In genomic region chr22:43850529-43850928, GRCh38 we compare ENCODE assay signal across 26 cellular contexts. TPM values are rescaled to one million over a fixed set of nuclear protein-coding genes. Genes with fewer than 3 reads are reported as not detected.
"Had no signal": no experiment of that assay in that cellular context is flagged by ENCODE, and none has a peak within 500 bp of the region (broad histone marks: within the 10 kb centered on the region; RNA-seq: fewer than 3 reads in every experiment).

No MANE protein-coding gene starts in this region.

- H3K9me3 Mint-ChIP-seq: activated CD4-positive, alpha-beta T cell treated with anti-CD3 and anti-CD28 coated beads, Interleukin-2, amount 10 ng/mL, durations not matched to agents 7 days and 5 days; activated naive CD4-positive, alpha-beta T cell treated with anti-CD3 and anti-CD28 coated beads, Interleukin-2, amount 50 U/mL, for 24 hours; effector memory CD8-positive, alpha-beta T cell; nephron progenitor cell; stimulated activated naive CD8-positive, alpha-beta T cell treated with anti-CD3 and anti-CD28 coated beads, Interleukin-15, Interleukin-2, amounts not matched to agents 100 ng/mL and 50 ng/mL, for 24 hours; type B pancreatic cell had no signal

- H3K4me1 ChIP-seq: ascending aorta, left lung had no signal

- H3K4me3 ChIP-seq: ascending aorta, left lung, skin epidermis had no signal

- DNase-seq: activated CD4-positive, alpha-beta T cell treated with anti-CD3 and anti-CD28 coated beads, Interleukin-2, amount 10 ng/mL, durations not matched to agents 7 days and 5 days; activated CD4-positive, CD25-positive, alpha-beta regulatory T cell; activated CD8-positive, alpha-beta T cell treated with anti-CD3 and anti-CD28 coated beads, Interleukin-2, amount 10 ng/mL, durations not matched to agents 7 days and 5 days; activated T-cell treated with anti-CD3 and anti-CD28 coated beads, Interleukin-2, amount 50 U/mL, for 4 hours; cerebellar nuclear complex; dermis blood vessel endothelial cell; effector memory CD8-positive, alpha-beta T cell; foreskin fibroblast; nephron progenitor cell; occipital lobe; stimulated activated CD4-positive, alpha-beta T cell treated with anti-CD3 and anti-CD28 coated beads, Interleukin-15, amount 100 ng/mL, for 24 hours; stimulated activated CD4-positive, alpha-beta T cell treated with anti-CD3 and anti-CD28 coated beads, Interleukin-2, amount 100 ng/mL, for 48 hours; T-helper 1 cell; T-helper 9 cell had no signal

- H3K36me3 Mint-ChIP-seq: activated naive CD4-positive, alpha-beta T cell treated with anti-CD3 and anti-CD28 coated beads, Interleukin-2, amount 50 U/mL, for 24 hours; type B pancreatic cell had no signal

- H3K9me3 ChIP-seq: ascending aorta, left lung had no signal

- H3K4me3 Mint-ChIP-seq: activated CD4-positive, alpha-beta T cell treated with anti-CD3 and anti-CD28 coated beads, Interleukin-2, amount 10 ng/mL, durations not matched to agents 7 days and 5 days; activated CD8-positive, alpha-beta T cell treated with anti-CD3 and anti-CD28 coated beads, Interleukin-2, amount 10 ng/mL, durations not matched to agents 7 days and 5 days; activated naive CD4-positive, alpha-beta T cell treated with anti-CD3 and anti-CD28 coated beads, Interleukin-2, amount 50 U/mL, for 24 hours; activated T-cell treated with anti-CD3 and anti-CD28 coated beads, Interleukin-2, amount 50 U/mL, for 4 hours; effector memory CD8-positive, alpha-beta T cell; nephron progenitor cell; stimulated activated naive CD8-positive, alpha-beta T cell treated with anti-CD3 and anti-CD28 coated beads, Interleukin-15, Interleukin-2, amounts not matched to agents 100 ng/mL and 50 ng/mL, for 24 hours; type B pancreatic cell had no signal

- H3K27me3 ChIP-seq: ascending aorta had no signal

- H3K4me1 Mint-ChIP-seq: activated CD4-positive, alpha-beta T cell treated with anti-CD3 and anti-CD28 coated beads, Interleukin-2, amount 10 ng/mL, durations not matched to agents 7 days and 5 days; activated naive CD4-positive, alpha-beta T cell treated with anti-CD3 and anti-CD28 coated beads, Interleukin-2, amount 50 U/mL, for 24 hours had no signal

- H3K27ac Mint-ChIP-seq: activated CD4-positive, alpha-beta T cell treated with anti-CD3 and anti-CD28 coated beads, Interleukin-2, amount 10 ng/mL, durations not matched to agents 7 days and 5 days; activated CD8-positive, alpha-beta T cell treated with anti-CD3 and anti-CD28 coated beads, Interleukin-2, amount 10 ng/mL, durations not matched to agents 7 days and 5 days; activated naive CD4-positive, alpha-beta T cell treated with anti-CD3 and anti-CD28 coated beads, Interleukin-2, amount 50 U/mL, for 24 hours; effector memory CD8-positive, alpha-beta T cell; nephron progenitor cell; progenitor cell of endocrine pancreas; stimulated activated naive CD8-positive, alpha-beta T cell treated with anti-CD3 and anti-CD28 coated beads, Interleukin-15, Interleukin-2, amounts not matched to agents 100 ng/mL and 50 ng/mL, for 24 hours; type B pancreatic cell had no signal

- H3K36me3 ChIP-seq: ascending aorta, left lung had no signal

- H3K27ac ChIP-seq: ascending aorta, epithelial cell of prostate, left lung, skin epidermis had no signal

RNA-seq across cellular contexts. Expression of gene SULT4A1, which starts 11.8 kb away (rescaled TPM):
- total RNA-seq: activated CD4-positive, alpha-beta T cell treated with anti-CD3 and anti-CD28 coated beads, Interleukin-2, amount 10 ng/mL, durations not matched to agents 7 days and 5 days; activated CD8-positive, alpha-beta T cell treated with anti-CD3 and anti-CD28 coated beads, Interleukin-2, amount 10 ng/mL, durations not matched to agents 7 days and 5 days; activated T-cell treated with anti-CD3 and anti-CD28 coated beads, Interleukin-2, amount 50 U/mL, for 4 hours; ascending aorta; dermis blood vessel endothelial cell; left lung; lung microvascular endothelial cell; myocyte had no signal

RNA-seq across cellular contexts. Expression of gene PNPLA5, which starts 41.3 kb away (rescaled TPM):
- total RNA-seq: activated CD4-positive, alpha-beta T cell treated with anti-CD3 and anti-CD28 coated beads, Interleukin-2, amount 10 ng/mL, durations not matched to agents 7 days and 5 days; activated CD8-positive, alpha-beta T cell treated with anti-CD3 and anti-CD28 coated beads, Interleukin-2, amount 10 ng/mL, durations not matched to agents 7 days and 5 days; activated T-cell treated with anti-CD3 and anti-CD28 coated beads, Interleukin-2, amount 50 U/mL, for 4 hours; ascending aorta; dermis blood vessel endothelial cell; kidney epithelial cell; left lung; lung microvascular endothelial cell; myocyte; occipital lobe; progenitor cell of endocrine pancreas had no signal
- polyA plus RNA-seq: adipose tissue had no signal
